ENCODE assay signal across 24 cellular contexts in the genomic region with DNA sequence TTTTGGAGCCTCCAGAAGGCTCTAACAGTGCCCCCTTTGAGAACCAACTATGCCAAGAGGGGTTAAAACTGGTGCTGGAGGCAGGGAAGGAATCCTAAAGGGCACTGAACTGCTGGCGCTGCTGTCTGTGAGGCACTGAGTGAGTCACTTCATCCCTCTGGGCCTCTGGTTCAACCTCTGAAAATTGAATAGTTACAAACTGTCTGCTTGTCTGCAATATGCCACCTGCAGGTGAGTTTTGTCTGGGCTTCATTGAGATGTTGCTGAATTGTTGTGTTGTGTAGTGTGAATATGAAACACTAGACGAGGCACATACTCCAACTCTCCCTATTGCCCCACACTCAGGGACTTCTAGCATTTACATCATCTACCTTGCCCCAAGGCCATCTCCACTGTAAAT.
A peak's percentile ranks its signal among the peaks of the same experiment; 100 is the strongest.
DNase-seq lines count a peak whose midpoint lies in the region; ATAC-seq and TF ChIP-seq lines count a peak whose summit lies in the region.
"Had no signal": no experiment of that assay in that cellular context is flagged by ENCODE, and none has a peak within 500 bp of the region (broad histone marks: within the 10 kb centered on the region; RNA-seq: fewer than 3 reads in every experiment).

No MANE protein-coding gene starts in this region.

- H3K4me1 ChIP-seq in mammary epithelial cell (ENCODE audit: insufficient read depth, low read length): no peaks in the 10 kb centered on the region

- DNase-seq in ELR (ENCODE audit: low read depth): peak; percentile 1
- DNase-seq in NB4 (ENCODE audit: low read depth): peak; percentile 5
- DNase-seq in mammary epithelial cell: peak; percentile 3
- DNase-seq in kidney tubule cell (ENCODE audit: low spot score): peak; percentile 40
- DNase-seq in kidney glomerular epithelial cell (lab: John Stamatoyannopoulos, UW): no peak
- no peak for DNase-seq in GM03348 (ENCODE audit: low spot score)
- DNase-seq in activated gamma-delta T cell treated with Interleukin-2 at 50 U/mL for 16 hours: no peak
- DNase-seq: C1 segment of cervical spinal cord; CD4-positive, alpha-beta memory T cell; COR-L47; DMS53; MG63; NCI-H1092 treated with DMSO at 0.1 percent for 48 hours; NCI-H1436; NCI-H187; NCI-H2171 treated with DMSO at 0.1 percent for 48 hours; NCI-H524 treated with DMSO at 0.1 percent for 48 hours; NCI-H774; SHP77; T-helper 1 cell had no signal

- TF ChIP-seq POLR2A in NB4 (IDR thresholded peaks at IDR 0.05; ENCODE audit: extremely low read depth, insufficient read length): no peak

- 15% methylated on average over 2 of the region's 2 CpGs for WGBS in mammary epithelial cell (ENCODE audit: low coverage, missing lambda C conversion rate)

- no peaks in the 10 kb centered on the region for H3K36me3 ChIP-seq in mammary epithelial cell (ENCODE audit: insufficient read depth, low read length)
- H3K36me3 ChIP-seq: MG63 had no signal

- no peaks in the 10 kb centered on the region for H3K79me2 ChIP-seq in mammary epithelial cell (ENCODE audit: insufficient read depth, low read length)

- intact Hi-C loops in mammary epithelial cell (cut with micrococcal nuclease): no loop called here

- no peak overlapping the region for H2AFZ ChIP-seq in mammary epithelial cell (ENCODE audit: low read depth, low read length)

- dilution Hi-C loops in mammary epithelial cell (cut with HindIII; ENCODE audit: low sequenced_read_pairs): no loop called here

- no peak overlapping the region for H3K27ac ChIP-seq in mammary epithelial cell (ENCODE audit: insufficient read depth, low read depth, low read length)
- H3K27ac ChIP-seq: RWPE1 had no signal

- no peaks in the 10 kb centered on the region for H4K20me1 ChIP-seq in mammary epithelial cell (ENCODE audit: insufficient read depth, low read length)

- no peak overlapping the region for H3K4me2 ChIP-seq in mammary epithelial cell (ENCODE audit: insufficient read depth, low read depth, low read length)

- no peaks in the 10 kb centered on the region for H3K9me3 ChIP-seq in mammary epithelial cell (replicated peaks; ENCODE audit: insufficient read depth, low read length)
- H3K9me3 ChIP-seq: MG63 had no signal

- no peaks in the 10 kb centered on the region for H3K27me3 ChIP-seq in mammary epithelial cell (ENCODE audit: insufficient read depth, low read length)
- H3K27me3 ChIP-seq: MG63 had no signal

- CTCF ChIA-PET in mammary epithelial cell (lab: Charles Lee; ENCODE audit: low non-redundant PET): no interaction called here

- in situ Hi-C loops in mammary epithelial cell (cut with MboI; ENCODE audit: low sequenced_read_pairs in 2 of 2): no loop called here

- no peak overlapping the region for H3K9ac ChIP-seq in mammary epithelial cell (ENCODE audit: insufficient read depth, low read length)

- ATAC-seq in HG02840 (IDR thresholded peaks at IDR 0.05; ENCODE audit: low FRiP score, unreplicated experiment): no peak
- ATAC-seq: GM12878, K562 had no signal

- no TSS peak for BruUV-seq in mammary epithelial cell (replicated peaks; lab: Mats Ljungman, UMichigan)

- H3K4me3 ChIP-seq in NB4 (ENCODE audit: low read depth, low read length) (no peak overlapping the region), mammary epithelial cell (replicated peaks in 1 of 3; ENCODE audit: insufficient read depth in 1 of 3, low read depth in 2 of 3, low read length in 3 of 3) (no peak overlapping the region)
- H3K4me3 ChIP-seq: GM12878, K562, MG63 had no signal

- TF ChIP-seq CTCF in NB4 (IDR thresholded peaks at IDR 0.05; ENCODE audit: low read depth, low read length) (no peak), mammary epithelial cell (conservative IDR thresholded peaks at IDR 0.05 in 1 of 2, IDR thresholded peaks at IDR 0.05 in 1 of 2; ENCODE audit: extremely low read depth in 1 of 2, insufficient read depth in 1 of 2, low read depth in 1 of 2, low read length in 2 of 2) (peak in 1 of 2 donors; percentile 8)

Comparison
In these comparisons a context has a peak if more than half of its experiments do, and no peak if none do; other contexts are left out.
1. DNase-seq: peak in ELR (single experiment), NB4 (single experiment), mammary epithelial cell (single experiment) and kidney tubule cell (single experiment); none in kidney glomerular epithelial cell (single experiment), GM03348 (single experiment) and activated gamma-delta T cell treated with Interleukin-2 at 50 U/mL for 16 hours (single experiment).